In genomic region chr6:28353981-28354676, GRCh38 we compare ENCODE assay signal across 1 cellular context.
A peak's percentile ranks its signal among the peaks of the same experiment; 100 is the strongest.
TF ChIP-seq lines count a peak whose summit lies in the region.

No MANE protein-coding gene starts in this region.

TF ChIP-seq in K562, 482 proteins besides CTCF, POLR2A, EP300 and RAD21 (continued from another document and continues in another):
- TF ChIP-seq RREB1 (CRISPR knock-in tag; IDR thresholded peaks at IDR 0.05) (peak; percentile 98), ID3 (CRISPR knock-in tag; IDR thresholded peaks at IDR 0.05) (peak; percentile 91), ID3 (tag; IDR thresholded peaks at IDR 0.05) (peak; percentile 100), PTTG1 (tag; IDR thresholded peaks at IDR 0.05; ENCODE audit: low read depth) (peak; percentile 97), CREB3L1 (IDR thresholded peaks at IDR 0.05; ENCODE audit: borderline replicate concordance, low read depth) (peak; percentile 24; the same call in 1 of the 2 replicates), PHB (CRISPR knock-in tag; IDR thresholded peaks at IDR 0.05) (0 out of 2 replicates have a peak, but pooled peaks have one; percentile 48), RHOXF2B (CRISPR knock-in tag; conservative IDR thresholded peaks at IDR 0.05) (peak; percentile 95), SMARCE1 (IDR thresholded peaks at IDR 0.05) (peak; percentile 51), GMEB1 (CRISPR knock-in tag; IDR thresholded peaks at IDR 0.05) (peak; percentile 87), ZFP1 (CRISPR knock-in tag; IDR thresholded peaks at IDR 0.05) (peak; percentile 79), ZBTB1 (CRISPR knock-in tag; IDR thresholded peaks at IDR 0.05; ENCODE audit: borderline replicate concordance, low read depth) (no peak), LARP7 (IDR thresholded peaks at IDR 0.05) (no peak), ZMIZ1 (IDR thresholded peaks at IDR 0.05; ENCODE audit: low read depth in 2 of 2, low read length in 2 of 2) (no peak), SMAD4 (CRISPR knock-in tag; conservative IDR thresholded peaks at IDR 0.05) (peak; percentile 99), ETS2 (tag; IDR thresholded peaks at IDR 0.05; ENCODE audit: borderline replicate concordance, poor library complexity, severe bottlenecking) (peak; percentile 93), ESRRB (CRISPR knock-in tag; IDR thresholded peaks at IDR 0.05; ENCODE audit: borderline replicate concordance) (peak; percentile 86; the same call in 1 of the 2 replicates), TOE1 (IDR thresholded peaks at IDR 0.05; ENCODE audit: borderline replicate concordance) (0 out of 2 replicates have a peak, but pooled peaks have one; percentile 41), TOE1 (CRISPR knock-in tag; IDR thresholded peaks at IDR 0.05; ENCODE audit: borderline replicate concordance, low read depth) (no peak), ZNF143 (CRISPR knock-in tag; IDR thresholded peaks at IDR 0.05) (peak; percentile 24; the same call in 1 of the 2 replicates), ILK (tag; IDR thresholded peaks at IDR 0.05; ENCODE audit: borderline replicate concordance, low read depth) (peak; percentile 84), SIN3A (IDR thresholded peaks at IDR 0.05; ENCODE audit: borderline replicate concordance in 2 of 2, control insufficient read depth in 1 of 2, low read depth in 2 of 2, low read length in 2 of 2) (peak in 1 of 2 experiments; percentile 56; a peak in 1 of 4 replicates), MYC (IDR thresholded peaks at IDR 0.05; ENCODE audit: low read depth, low read length) (peak; percentile 34; the same call in 1 of the 2 replicates), MYC (CRISPR knock-in tag; IDR thresholded peaks at IDR 0.05; ENCODE audit: borderline replicate concordance, low read depth) (peak; percentile 96), ZNF398 (CRISPR knock-in tag; IDR thresholded peaks at IDR 0.05) (peak; percentile 95), IRF2 (CRISPR knock-in tag; IDR thresholded peaks at IDR 0.05) (no peak), ZFX (CRISPR knock-in tag; IDR thresholded peaks at IDR 0.05) (peak; percentile 68), IRF9 (tag; IDR thresholded peaks at IDR 0.05) (peak; percentile 97), THRAP3 (IDR thresholded peaks at IDR 0.05; ENCODE audit: borderline replicate concordance) (no peak), C11orf30 (IDR thresholded peaks at IDR 0.05; ENCODE audit: low read depth) (peak; percentile 97), YY1 (IDR thresholded peaks at IDR 0.05; ENCODE audit: borderline replicate concordance in 1 of 3, control insufficient read depth in 1 of 3, extremely low read depth in 1 of 3, insufficient read depth in 3 of 3, insufficient read length in 1 of 3, insufficient replicate concordance in 2 of 3, low read depth in 1 of 3, low read length in 2 of 3) (peak in 1 of 3 experiments; percentile 53), CBFB (CRISPR knock-in tag; IDR thresholded peaks at IDR 0.05) (no peak), JUNB (CRISPR knock-in tag; conservative IDR thresholded peaks at IDR 0.05) (peak; percentile 59; the same call in 1 of the 2 replicates), NFIX (CRISPR knock-in tag; IDR thresholded peaks at IDR 0.05; ENCODE audit: low read depth) (peak; percentile 47), RFX7 (CRISPR knock-in tag; IDR thresholded peaks at IDR 0.05) (peak; percentile 90), CAMTA2 (CRISPR knock-in tag; conservative IDR thresholded peaks at IDR 0.05) (peak; percentile 97), TCFL5 (CRISPR knock-in tag; conservative IDR thresholded peaks at IDR 0.05) (peak; percentile 96), NUFIP1 (IDR thresholded peaks at IDR 0.05; ENCODE audit: partially characterized antibody) (peak; percentile 96), MED1 (CRISPR knock-in tag; IDR thresholded peaks at IDR 0.05; ENCODE audit: borderline replicate concordance) (no peak), ELK3 (CRISPR knock-in tag; IDR thresholded peaks at IDR 0.05) (peak; percentile 85; the same call in 1 of the 2 replicates), MEF2D (tag; conservative IDR thresholded peaks at IDR 0.05; ENCODE audit: low read depth) (peak; percentile 99), RBM14 (IDR thresholded peaks at IDR 0.05; ENCODE audit: borderline replicate concordance, insufficient read depth, low read depth, low read length) (no peak), RFX5 (IDR thresholded peaks at IDR 0.05; ENCODE audit: low read depth, low read length) (peak; percentile 83), ZEB2 (IDR thresholded peaks at IDR 0.05) (no peak), ZNF449 (CRISPR knock-in tag; IDR thresholded peaks at IDR 0.05) (peak; percentile 99), U2AF1 (optimal IDR thresholded peaks at IDR 0.05; ENCODE audit: low read depth, low read length) (no peak), MYBL2 (IDR thresholded peaks at IDR 0.05; ENCODE audit: low read depth) (no peak), MYBL2 (CRISPR knock-in tag; IDR thresholded peaks at IDR 0.05; ENCODE audit: borderline replicate concordance) (no peak), ARID1B (IDR thresholded peaks at IDR 0.05) (peak; percentile 74)
